8 cellular contexts compared by ENCODE assay signal in the genomic region with DNA sequence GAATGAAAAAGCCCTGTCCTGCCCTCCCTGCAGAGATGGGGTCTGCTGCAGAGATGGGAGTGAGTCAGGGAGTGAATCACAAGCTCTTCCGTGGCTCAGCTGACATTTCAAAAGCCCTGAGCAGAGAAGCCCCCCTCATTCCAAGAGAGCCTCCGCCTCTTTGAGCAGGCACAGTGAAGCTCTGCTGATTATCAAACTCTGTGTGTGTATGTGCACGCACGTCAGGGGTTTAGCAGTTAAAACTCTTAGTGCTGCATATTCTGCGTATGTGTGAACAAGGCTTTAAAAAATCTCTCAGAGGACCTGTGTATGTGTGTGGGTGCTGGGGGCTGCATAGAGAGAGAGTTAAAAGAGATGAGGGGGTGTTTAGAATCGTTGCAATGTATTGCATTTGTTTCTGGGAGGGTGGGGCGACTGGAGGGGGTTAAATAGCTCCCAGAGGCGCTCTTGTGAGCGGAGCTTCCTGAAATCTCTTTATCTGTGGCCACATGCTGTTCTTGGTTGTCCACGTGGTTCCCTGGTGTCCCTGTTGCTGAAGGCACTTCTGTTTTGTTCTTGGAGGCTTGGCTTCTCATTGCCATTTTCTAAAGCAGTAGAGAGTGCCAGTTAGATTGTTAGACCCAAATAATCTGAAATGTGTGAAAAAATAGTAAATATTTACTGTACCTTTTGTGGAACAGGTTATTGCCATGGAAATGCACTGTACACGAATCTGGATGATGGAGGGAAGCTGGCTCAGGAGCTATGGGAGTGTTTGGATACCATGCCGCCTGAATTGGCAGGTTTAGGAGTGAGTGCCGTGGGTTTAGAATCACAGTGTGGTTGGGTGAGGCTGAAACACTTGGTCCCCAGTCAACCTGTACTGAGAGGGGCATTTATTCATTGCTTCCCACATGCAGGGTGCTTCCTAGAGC.
DNase-seq lines count a peak whose midpoint lies in the region; ATAC-seq lines count a peak whose summit lies in the region.

No MANE protein-coding gene starts in this region.

- peak overlapping the region; percentile 83 to 96 (median 91) for H3K27ac Mint-ChIP-seq in CD4-positive, alpha-beta memory T cell
- H3K27ac Mint-ChIP-seq in activated naive CD8-positive, alpha-beta T cell treated with anti-CD3 and anti-CD28 coated beads, Interleukin-2, amount 50 U/mL, for 24 hours, result peak overlapping the region; percentile 88

- H3K36me3 Mint-ChIP-seq in CD4-positive, alpha-beta memory T cell, result peaks cover 2 to 6% of the 10 kb centered on the region in 2 donors
- H3K36me3 Mint-ChIP-seq in activated naive CD8-positive, alpha-beta T cell treated with anti-CD3 and anti-CD28 coated beads, Interleukin-2, amount 50 U/mL, for 24 hours (ENCODE audit: low read depth), result peaks cover 11% of the 10 kb centered on the region

- intact Hi-C loops in CD4-positive, alpha-beta memory T cell (cut with micrococcal nuclease), result loop anchor here (5.0 kb wide), 1 partner anchor 75 kb away; no protein-coding TSS in a partner anchor

- peak in 1 of 5 donors; percentile 13 for DNase-seq in CD4-positive, alpha-beta memory T cell
- DNase-seq in NCI-H748 (lab: John Stamatoyannopoulos, UW; ENCODE audit: unreplicated experiment) (peak; percentile 62), midbrain (lab: John Stamatoyannopoulos, UW) (peak; percentile 21), SHP77 (lab: John Stamatoyannopoulos, UW) (no peak)
- peak; percentile 64 for DNase-seq in activated naive CD8-positive, alpha-beta T cell treated with anti-CD3 and anti-CD28 coated beads, Interleukin-2, amount 50 U/mL, for 24 hours

- no peak overlapping the region for H3K4me3 ChIP-seq in CD4-positive, alpha-beta memory T cell (ENCODE audit: low read length in 2 of 2)

- no peaks in the 10 kb centered on the region for H3K27me3 ChIP-seq in CD4-positive, alpha-beta memory T cell (ENCODE audit: insufficient read depth, low read length)

- peaks cover 93% of the 10 kb centered on the region for H3K4me1 ChIP-seq in CD4-positive, alpha-beta memory T cell (ENCODE audit: insufficient read depth, low read length)

- no peaks in the 10 kb centered on the region for H3K9me3 ChIP-seq in CD4-positive, alpha-beta memory T cell (ENCODE audit: control insufficient read depth in 1 of 2, low read length in 2 of 2)

- H3K4me1 Mint-ChIP-seq in CD4-positive, alpha-beta memory T cell, result peaks cover 67 to 91% (median 80%) of the 10 kb centered on the region in 4 donors
- H3K4me1 Mint-ChIP-seq in activated naive CD8-positive, alpha-beta T cell treated with anti-CD3 and anti-CD28 coated beads, Interleukin-2, amount 50 U/mL, for 24 hours, result peaks cover 91% of the 10 kb centered on the region

- H3K27me3 Mint-ChIP-seq in CD4-positive, alpha-beta memory T cell, result no peaks in the 10 kb centered on the region
- H3K27me3 Mint-ChIP-seq in activated naive CD8-positive, alpha-beta T cell treated with anti-CD3 and anti-CD28 coated beads, Interleukin-2, amount 50 U/mL, for 24 hours, result no peaks in the 10 kb centered on the region

- peak; percentile 91 for ATAC-seq in activated naive CD8-positive, alpha-beta T cell treated with anti-CD3 and anti-CD28 coated beads, Interleukin-2, amount 50 U/mL, for 24 hours
- ATAC-seq in HG02678 (IDR thresholded peaks at IDR 0.05; ENCODE audit: unreplicated experiment) (no peak), HG02610 (IDR thresholded peaks at IDR 0.05; ENCODE audit: unreplicated experiment) (no peak), HG03159 (IDR thresholded peaks at IDR 0.05; ENCODE audit: unreplicated experiment) (no peak)

- no peaks in the 10 kb centered on the region for H3K9me3 Mint-ChIP-seq in CD4-positive, alpha-beta memory T cell
- H3K9me3 Mint-ChIP-seq in activated naive CD8-positive, alpha-beta T cell treated with anti-CD3 and anti-CD28 coated beads, Interleukin-2, amount 50 U/mL, for 24 hours, result no peaks in the 10 kb centered on the region

- peak overlapping the region; percentile 21 for H3K27ac ChIP-seq in CD4-positive, alpha-beta memory T cell (ENCODE audit: low read depth, low read length)

- CTCF ChIA-PET in CD4-positive, alpha-beta memory T cell (lab: Charles Lee; ENCODE audit: partially characterized antibody), result interaction anchor here (1.0 to 3.2 kb wide), 6 partner anchors 15 to 149 kb away, joined by 3 to 12 read pairs (median 6); no protein-coding TSS in a partner anchor

- H3K36me3 ChIP-seq in CD4-positive, alpha-beta memory T cell (ENCODE audit: insufficient read depth, low read length), result no peaks in the 10 kb centered on the region

- H3K4me3 Mint-ChIP-seq in CD4-positive, alpha-beta memory T cell, result peak overlapping the region in 7 of 8 donors; percentile 52 to 81 (median 57)
- H3K4me3 Mint-ChIP-seq in activated naive CD8-positive, alpha-beta T cell treated with anti-CD3 and anti-CD28 coated beads, Interleukin-2, amount 50 U/mL, for 24 hours, result peak overlapping the region; percentile 74

- POLR2A ChIA-PET in CD4-positive, alpha-beta memory T cell (lab: Charles Lee; ENCODE audit: partially characterized antibody), result interaction anchor here (1.2 to 1.9 kb wide), 3 partner anchors 13 to 115 kb away, joined by 4 to 7 read pairs (median 5); no protein-coding TSS in a partner anchor

Comparison
In these comparisons a context has a peak if more than half of its experiments do, and no peak if none do; other contexts are left out.
1. DNase-seq: peak in NCI-H748 (single experiment), activated naive CD8-positive, alpha-beta T cell treated with anti-CD3 and anti-CD28 coated beads, Interleukin-2, amount 50 U/mL, for 24 hours (single experiment) and midbrain (single experiment); none in SHP77 (0 of 2).